In the genomic region with DNA sequence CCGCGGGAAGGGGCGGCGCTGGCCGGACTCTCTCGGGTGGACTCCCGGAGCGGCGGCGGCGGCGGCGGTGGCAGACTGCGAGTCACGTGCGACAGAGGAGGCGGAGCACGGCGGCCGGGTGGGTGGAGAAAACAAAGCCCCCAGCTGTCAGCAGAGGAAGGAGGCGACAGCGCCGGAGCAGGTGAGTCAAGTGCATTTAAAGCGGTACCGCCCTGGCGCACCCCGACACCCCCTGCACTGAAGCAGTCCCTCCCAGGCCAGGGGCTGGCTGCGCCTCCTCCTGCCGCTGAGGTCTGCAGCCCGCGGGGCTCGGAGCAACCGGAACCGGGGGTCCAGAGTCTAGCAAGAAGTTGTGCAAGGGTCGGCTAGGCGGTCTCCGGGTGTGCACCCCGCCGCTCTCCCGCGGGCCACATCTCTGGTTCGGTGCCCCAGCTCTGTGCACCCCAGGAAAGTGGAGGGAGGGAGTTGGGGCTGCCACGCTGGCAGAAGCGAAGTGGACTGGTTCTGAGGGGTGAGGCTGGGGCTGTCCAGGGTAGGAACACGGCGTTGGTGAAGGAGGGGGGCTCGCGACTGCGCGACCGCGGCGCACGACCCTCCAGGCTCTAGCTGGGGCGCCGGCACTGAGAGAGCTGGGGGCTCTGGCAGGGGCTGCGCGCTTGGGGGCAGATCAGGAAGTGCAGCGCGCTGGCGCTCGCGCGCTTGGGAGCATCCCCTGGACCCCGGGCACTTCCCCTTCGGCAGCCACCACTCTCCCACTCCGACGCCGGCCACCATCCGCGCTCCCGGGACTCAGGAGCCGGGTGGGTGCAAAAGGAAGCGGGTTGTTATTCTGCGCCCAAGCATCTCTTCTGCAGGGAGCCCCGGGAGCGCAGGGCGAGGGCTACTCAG, we compare ENCODE assay signal across 8 cellular contexts.
A peak's percentile ranks its signal among the peaks of the same experiment; 100 is the strongest.
DNase-seq lines count a peak whose midpoint lies in the region; ATAC-seq and TF ChIP-seq lines count a peak whose summit lies in the region.

No MANE protein-coding gene starts in this region.

- WGBS in aorta, 2 donors = 0% methylated on average over 75 to 78 of the region's 78 CpGs

- peak; percentile 82 for ATAC-seq in aorta (ENCODE audit: low FRiP score)

- H3K27ac ChIP-seq in HEK293 (ENCODE audit: extremely low read depth, low read depth, low read length) (no peak overlapping the region; the same call in 1 of the 2 replicates), aorta (ENCODE audit: low read depth in 1 of 2, low read length in 2 of 2) (peak overlapping the region in 1 of 2 donors; percentile 14)

- intact Hi-C loops in aorta (cut with DNase I) = loop anchor here in 1 of 2 donors (5.0 kb wide), 2 partner anchors 65 to 95 kb away; no protein-coding TSS in a partner anchor

- H3K36me3 ChIP-seq in HEK293 (ENCODE audit: control insufficient read depth in 2 of 2, insufficient read depth in 1 of 2, low read length in 2 of 2) (no peaks in the 10 kb centered on the region), aorta (ENCODE audit: control insufficient read depth in 1 of 2, insufficient read depth in 2 of 2, low read length in 1 of 2) (no peaks in the 10 kb centered on the region)

- no peaks in the 10 kb centered on the region for H3K27me3 ChIP-seq in aorta (ENCODE audit: control insufficient read depth in 1 of 2, insufficient read depth in 2 of 2, low read length in 1 of 2)

- H3K4me1 ChIP-seq in HEK293 (ENCODE audit: control insufficient read depth, insufficient read depth, low read length) = no peaks in the 10 kb centered on the region
- no peaks in the 10 kb centered on the region for H3K4me1 ChIP-seq in aorta (ENCODE audit: control insufficient read depth in 1 of 2, insufficient read depth in 2 of 2, low read length in 2 of 2)

- 0 out of 2 replicates have a peak, but pooled peaks have one; percentile 13 for TF ChIP-seq CTCF in HEK293 (tag by site-specific recombination; IDR thresholded peaks at IDR 0.05)

- DNase-seq in EH (ENCODE audit: low read depth) (peak; percentile 30), MV-4-11 (lab: John Stamatoyannopoulos, UW) (peak; percentile 12), T follicular helper cell (ENCODE audit: low read depth) (peak; percentile 67), amniotic epithelial cell (ENCODE audit: low read depth) (peak; percentile 35), hepatic stellate cell (ENCODE audit: low spot score) (peak; percentile 50), renal cortical epithelial cell (ENCODE audit: low read depth) (peak; percentile 10), aorta (peak; percentile 89 to 93)

- POLR2A ChIA-PET in HEK293 (lab: Yijun Ruan, JAX) = no interaction called here

- H3K4me3 ChIP-seq in HEK293 (ENCODE audit: low read depth, low read length) (peak overlapping the region; percentile 76), aorta (ENCODE audit: low read length in 2 of 2) (peak overlapping the region; percentile 55 to 88)

- H3K9me3 ChIP-seq in HEK293 (ENCODE audit: control insufficient read depth, insufficient read depth, low read depth, low read length) (no peaks in the 10 kb centered on the region), aorta (ENCODE audit: control insufficient read depth, low read length) (no peaks in the 10 kb centered on the region)

- CTCF ChIA-PET in HEK293 (lab: Yijun Ruan, JAX) = interaction anchor here (1.1 kb wide), 1 partner anchor 28 kb away, joined by 3 read pairs; no protein-coding TSS in a partner anchor

TF ChIP-seq in HEK293, 187 proteins besides CTCF, POLR2A, EP300 and RAD21 (continues in another document):
- TF ChIP-seq, protein P1, sequence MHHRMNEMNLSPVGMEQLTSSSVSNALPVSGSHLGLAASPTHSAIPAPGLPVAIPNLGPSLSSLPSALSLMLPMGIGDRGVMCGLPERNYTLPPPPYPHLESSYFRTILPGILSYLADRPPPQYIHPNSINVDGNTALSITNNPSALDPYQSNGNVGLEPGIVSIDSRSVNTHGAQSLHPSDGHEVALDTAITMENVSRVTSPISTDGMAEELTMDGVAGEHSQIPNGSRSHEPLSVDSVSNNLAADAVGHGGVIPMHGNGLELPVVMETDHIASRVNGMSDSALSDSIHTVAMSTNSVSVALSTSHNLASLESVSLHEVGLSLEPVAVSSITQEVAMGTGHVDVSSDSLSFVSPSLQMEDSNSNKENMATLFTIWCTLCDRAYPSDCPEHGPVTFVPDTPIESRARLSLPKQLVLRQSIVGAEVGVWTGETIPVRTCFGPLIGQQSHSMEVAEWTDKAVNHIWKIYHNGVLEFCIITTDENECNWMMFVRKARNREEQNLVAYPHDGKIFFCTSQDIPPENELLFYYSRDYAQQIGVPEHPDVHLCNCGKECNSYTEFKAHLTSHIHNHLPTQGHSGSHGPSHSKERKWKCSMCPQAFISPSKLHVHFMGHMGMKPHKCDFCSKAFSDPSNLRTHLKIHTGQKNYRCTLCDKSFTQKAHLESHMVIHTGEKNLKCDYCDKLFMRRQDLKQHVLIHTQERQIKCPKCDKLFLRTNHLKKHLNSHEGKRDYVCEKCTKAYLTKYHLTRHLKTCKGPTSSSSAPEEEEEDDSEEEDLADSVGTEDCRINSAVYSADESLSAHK (tag by site-specific recombination; IDR thresholded peaks at IDR 0.05) = no peak
- TF ChIP-seq ZBTB7A (tag by site-specific recombination; IDR thresholded peaks at IDR 0.05; ENCODE audit: low read depth) (no peak), KLF7 (tag by site-specific recombination; IDR thresholded peaks at IDR 0.05; ENCODE audit: borderline replicate concordance) (no peak; the same call in 1 of the 2 replicates), ZNF623 (tag by site-specific recombination; IDR thresholded peaks at IDR 0.05) (no peak), ZFHX2 (tag by site-specific recombination; conservative IDR thresholded peaks at IDR 0.05) (peak; percentile 87), ZNF248 (tag by site-specific recombination; IDR thresholded peaks at IDR 0.05) (no peak), SP3 (tag by site-specific recombination; IDR thresholded peaks at IDR 0.05) (peak; percentile 72), ZFP37 (tag by site-specific recombination; IDR thresholded peaks at IDR 0.05) (0 out of 2 replicates have a peak, but pooled peaks have one; percentile 53)
- TF ChIP-seq, protein P2, sequence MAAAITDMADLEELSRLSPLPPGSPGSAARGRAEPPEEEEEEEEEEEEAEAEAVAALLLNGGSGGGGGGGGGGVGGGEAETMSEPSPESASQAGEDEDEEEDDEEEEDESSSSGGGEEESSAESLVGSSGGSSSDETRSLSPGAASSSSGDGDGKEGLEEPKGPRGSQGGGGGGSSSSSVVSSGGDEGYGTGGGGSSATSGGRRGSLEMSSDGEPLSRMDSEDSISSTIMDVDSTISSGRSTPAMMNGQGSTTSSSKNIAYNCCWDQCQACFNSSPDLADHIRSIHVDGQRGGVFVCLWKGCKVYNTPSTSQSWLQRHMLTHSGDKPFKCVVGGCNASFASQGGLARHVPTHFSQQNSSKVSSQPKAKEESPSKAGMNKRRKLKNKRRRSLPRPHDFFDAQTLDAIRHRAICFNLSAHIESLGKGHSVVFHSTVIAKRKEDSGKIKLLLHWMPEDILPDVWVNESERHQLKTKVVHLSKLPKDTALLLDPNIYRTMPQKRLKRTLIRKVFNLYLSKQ (tag by site-specific recombination; IDR thresholded peaks at IDR 0.05; ENCODE audit: borderline replicate concordance) = no peak
- TF ChIP-seq, protein P3, sequence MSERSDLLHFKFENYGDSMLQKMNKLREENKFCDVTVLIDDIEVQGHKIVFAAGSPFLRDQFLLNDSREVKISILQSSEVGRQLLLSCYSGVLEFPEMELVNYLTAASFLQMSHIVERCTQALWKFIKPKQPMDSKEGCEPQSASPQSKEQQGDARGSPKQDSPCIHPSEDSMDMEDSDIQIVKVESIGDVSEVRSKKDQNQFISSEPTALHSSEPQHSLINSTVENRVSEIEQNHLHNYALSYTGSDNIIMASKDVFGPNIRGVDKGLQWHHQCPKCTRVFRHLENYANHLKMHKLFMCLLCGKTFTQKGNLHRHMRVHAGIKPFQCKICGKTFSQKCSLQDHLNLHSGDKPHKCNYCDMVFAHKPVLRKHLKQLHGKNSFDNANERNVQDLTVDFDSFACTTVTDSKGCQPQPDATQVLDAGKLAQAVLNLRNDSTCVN (tag by site-specific recombination; optimal IDR thresholded peaks at IDR 0.05) = peak; percentile 76
- TF ChIP-seq, protein P4, sequence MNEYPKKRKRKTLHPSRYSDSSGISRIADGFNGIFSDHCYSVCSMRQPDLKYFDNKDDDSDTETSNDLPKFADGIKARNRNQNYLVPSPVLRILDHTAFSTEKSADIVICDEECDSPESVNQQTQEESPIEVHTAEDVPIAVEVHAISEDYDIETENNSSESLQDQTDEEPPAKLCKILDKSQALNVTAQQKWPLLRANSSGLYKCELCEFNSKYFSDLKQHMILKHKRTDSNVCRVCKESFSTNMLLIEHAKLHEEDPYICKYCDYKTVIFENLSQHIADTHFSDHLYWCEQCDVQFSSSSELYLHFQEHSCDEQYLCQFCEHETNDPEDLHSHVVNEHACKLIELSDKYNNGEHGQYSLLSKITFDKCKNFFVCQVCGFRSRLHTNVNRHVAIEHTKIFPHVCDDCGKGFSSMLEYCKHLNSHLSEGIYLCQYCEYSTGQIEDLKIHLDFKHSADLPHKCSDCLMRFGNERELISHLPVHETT (tag by site-specific recombination; IDR thresholded peaks at IDR 0.05) = no peak

Comparison
In these comparisons a context has a peak if more than half of its experiments do, and no peak if none do; other contexts are left out.
1. DNase-seq: peak in every context shown above with its lines; median percentile 91 in aorta; 67 in T follicular helper cell; 50 in hepatic stellate cell; 35 in amniotic epithelial cell; 30 in EH; 12 in MV-4-11; 10 in renal cortical epithelial cell.